14 cellular contexts compared by ENCODE assay signal in genomic region chr16:9151074-9151473, GRCh38.
"Had no signal": no experiment of that assay in that cellular context is flagged by ENCODE, and none has a peak within 500 bp of the region (broad histone marks: within the 10 kb centered on the region; RNA-seq: fewer than 3 reads in every experiment).

No MANE protein-coding gene starts in this region.

- H3K9me3 ChIP-seq: gastrocnemius medialis, left lung, thoracic aorta, upper lobe of left lung had no signal

- DNase-seq: activated B cell treated with CpG ODN at 0.5 μM for 24 hours; activated CD4-positive, alpha-beta memory T cell treated with anti-CD3 and anti-CD28 coated beads for 36 hours; activated CD4-positive, alpha-beta T cell treated with anti-CD3 and anti-CD28 coated beads for 4 hours; activated gamma-delta T cell treated with Interleukin-2 at 50 U/mL for 16 hours; activated T-cell treated with anti-CD3 and anti-CD28 coated beads for 4 hours; effector CD8-positive, alpha-beta T cell; gastrocnemius medialis; left lung; midbrain; nephron progenitor cell; occipital lobe; stimulated activated naive B cell treated with anti-CD40 and anti-IgM and Interleukin-4, amounts not matched to agents 10 μg/mL and 1 μg/mL and 100 μg/mL, for 72 hours; upper lobe of left lung had no signal

- H3K27ac ChIP-seq: gastrocnemius medialis, left lung, thoracic aorta, upper lobe of left lung had no signal

- H3K36me3 ChIP-seq: gastrocnemius medialis, left lung, thoracic aorta, upper lobe of left lung had no signal

- H3K4me1 ChIP-seq: left lung had no signal

- ATAC-seq: gastrocnemius medialis; left lung; stimulated activated naive B cell treated with anti-CD40 and anti-IgM and Interleukin-4, amounts not matched to agents 10 μg/mL and 1 μg/mL and 100 μg/mL, for 72 hours had no signal

- H3K27me3 ChIP-seq: upper lobe of left lung had no signal

- H3K4me3 ChIP-seq: gastrocnemius medialis, left lung, thoracic aorta, upper lobe of left lung had no signal
